In the genomic region with DNA sequence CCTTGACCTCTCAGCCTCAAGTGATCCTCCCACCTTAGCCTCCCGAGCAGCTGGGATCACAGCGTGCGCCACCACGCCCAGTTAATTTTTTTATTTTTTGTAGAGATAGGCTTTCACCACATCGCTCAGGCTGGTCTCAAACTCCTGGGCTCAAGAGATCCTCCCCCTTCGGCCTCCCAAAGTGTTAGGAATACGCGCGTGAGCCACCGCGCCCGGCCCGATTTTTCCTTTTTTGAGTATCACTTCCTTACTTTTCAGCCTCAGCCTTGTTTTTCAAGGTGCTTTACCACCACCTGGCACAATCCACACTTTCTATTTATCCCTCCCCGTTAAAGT, we compare ENCODE assay signal across 8 cellular contexts. TPM values are rescaled to one million over a fixed set of nuclear protein-coding genes. Genes with fewer than 3 reads are reported as not detected.
DNase-seq lines count a peak whose midpoint lies in the region; ATAC-seq and TF ChIP-seq lines count a peak whose summit lies in the region.

No MANE protein-coding gene starts in this region.

- H3K4me1 Mint-ChIP-seq in GM23338 = peaks cover 8% of the 10 kb centered on the region
- H3K4me1 Mint-ChIP-seq in T-cell = peaks cover 28 to 40% (median 29%) of the 10 kb centered on the region in 3 donors

- peak overlapping the region; percentile 80 for H3K4me2 ChIP-seq in GM23338

- H3K79me2 ChIP-seq in GM23338 (replicated peaks; ENCODE audit: insufficient read depth) = no peaks in the 10 kb centered on the region

- peak overlapping the region; percentile 82 for H3K4me3 Mint-ChIP-seq in GM23338
- peak overlapping the region; percentile 79 to 93 (median 85) for H3K4me3 Mint-ChIP-seq in T-cell

- H3K9me3 Mint-ChIP-seq in GM23338 (no peaks in the 10 kb centered on the region), T-cell (no peaks in the 10 kb centered on the region)

- no peak overlapping the region for H3K27ac Mint-ChIP-seq in GM23338
- H3K27ac Mint-ChIP-seq in T-cell = peak overlapping the region; percentile 68 to 69

- H3K4me3 ChIP-seq in GM23338 (peak overlapping the region; percentile 88), foreskin fibroblast (ENCODE audit: low read depth in 1 of 2, low read length in 2 of 2) (peak overlapping the region; percentile 59 to 66), skeletal muscle cell (ENCODE audit: low read depth, low read length) (peak overlapping the region; percentile 67)

- ATAC-seq in GM23338 = no peak
- ATAC-seq in T-cell (replicated peaks in 1 of 4) = no peak
- ATAC-seq in GM18909 (IDR thresholded peaks at IDR 0.05; ENCODE audit: poor library complexity, unreplicated experiment) = no peak

- H3K27me3 Mint-ChIP-seq in GM23338 (ENCODE audit: insufficient read depth, low read depth, poor library complexity) (peaks cover 30% of the 10 kb centered on the region), T-cell (no peaks in the 10 kb centered on the region)

- CTCF ChIA-PET in T-cell (lab: Charles Lee) = no interaction called here

- no peak for DNase-seq in GM23338 (ENCODE audit: low spot score)
- DNase-seq in T-cell = no peak
- DNase-seq in foreskin fibroblast = no peak
- DNase-seq in skeletal muscle cell (ENCODE audit: low read depth) = no peak
- no peak for DNase-seq in NCI-H524 (lab: John Stamatoyannopoulos, UW)
- no peak for DNase-seq in NCI-H524 treated with DMSO at 0.1 percent for 48 hours (lab: John Stamatoyannopoulos, UW)
- DNase-seq in DMS79 treated with DMSO at 0.1 percent for 48 hours (lab: John Stamatoyannopoulos, UW) = no peak

- no peaks in the 10 kb centered on the region for H3K36me3 Mint-ChIP-seq in GM23338 (ENCODE audit: low read depth)
- peaks cover 11% of the 10 kb centered on the region for H3K36me3 Mint-ChIP-seq in T-cell

- no peak overlapping the region for H3K27ac ChIP-seq in GM23338 (ENCODE audit: low read depth)

- no peaks in the 10 kb centered on the region for H4K20me1 ChIP-seq in GM23338 (replicated peaks; ENCODE audit: insufficient read depth)

- H3K27me3 ChIP-seq in GM23338 (ENCODE audit: insufficient read depth) = peaks cover 47% of the 10 kb centered on the region

- no peaks in the 10 kb centered on the region for H3K36me3 ChIP-seq in GM23338 (ENCODE audit: insufficient read depth)

- TF ChIP-seq CTCF in GM23338 (conservative IDR thresholded peaks at IDR 0.05; ENCODE audit: low read depth in 2 of 2) (no peak), foreskin fibroblast (IDR thresholded peaks at IDR 0.05; ENCODE audit: low read depth, low read length) (no peak)

- H3K4me1 ChIP-seq in GM23338 (ENCODE audit: insufficient read depth) = peaks cover 8% of the 10 kb centered on the region

- H3F3A ChIP-seq in GM23338 (replicated peaks; ENCODE audit: low read depth) = no peaks in the 10 kb centered on the region

- H3K9me2 ChIP-seq in GM23338 (ENCODE audit: insufficient read depth) = no peaks in the 10 kb centered on the region

- H2AFZ ChIP-seq in GM23338 = peak overlapping the region; percentile 99

- POLR2A ChIA-PET in T-cell (lab: Charles Lee) = no interaction called here

TF ChIP-seq in GM23338, 12 proteins besides CTCF, POLR2A, EP300 and RAD21:
- TF ChIP-seq EZH2 (IDR thresholded peaks at IDR 0.05; ENCODE audit: low read depth, unreplicated experiment) (peak; percentile 63), ZNF331 (CRISPR knock-in tag; IDR thresholded peaks at IDR 0.05; ENCODE audit: low read depth) (no peak), STAT1 (IDR thresholded peaks at IDR 0.05; ENCODE audit: unreplicated experiment) (no peak), CREB1 (CRISPR knock-in tag; IDR thresholded peaks at IDR 0.05; ENCODE audit: low read depth) (no peak), POLR2AphosphoS5 (IDR thresholded peaks at IDR 0.05; ENCODE audit: low read depth) (no peak)
- TF ChIP-seq, protein P1, sequence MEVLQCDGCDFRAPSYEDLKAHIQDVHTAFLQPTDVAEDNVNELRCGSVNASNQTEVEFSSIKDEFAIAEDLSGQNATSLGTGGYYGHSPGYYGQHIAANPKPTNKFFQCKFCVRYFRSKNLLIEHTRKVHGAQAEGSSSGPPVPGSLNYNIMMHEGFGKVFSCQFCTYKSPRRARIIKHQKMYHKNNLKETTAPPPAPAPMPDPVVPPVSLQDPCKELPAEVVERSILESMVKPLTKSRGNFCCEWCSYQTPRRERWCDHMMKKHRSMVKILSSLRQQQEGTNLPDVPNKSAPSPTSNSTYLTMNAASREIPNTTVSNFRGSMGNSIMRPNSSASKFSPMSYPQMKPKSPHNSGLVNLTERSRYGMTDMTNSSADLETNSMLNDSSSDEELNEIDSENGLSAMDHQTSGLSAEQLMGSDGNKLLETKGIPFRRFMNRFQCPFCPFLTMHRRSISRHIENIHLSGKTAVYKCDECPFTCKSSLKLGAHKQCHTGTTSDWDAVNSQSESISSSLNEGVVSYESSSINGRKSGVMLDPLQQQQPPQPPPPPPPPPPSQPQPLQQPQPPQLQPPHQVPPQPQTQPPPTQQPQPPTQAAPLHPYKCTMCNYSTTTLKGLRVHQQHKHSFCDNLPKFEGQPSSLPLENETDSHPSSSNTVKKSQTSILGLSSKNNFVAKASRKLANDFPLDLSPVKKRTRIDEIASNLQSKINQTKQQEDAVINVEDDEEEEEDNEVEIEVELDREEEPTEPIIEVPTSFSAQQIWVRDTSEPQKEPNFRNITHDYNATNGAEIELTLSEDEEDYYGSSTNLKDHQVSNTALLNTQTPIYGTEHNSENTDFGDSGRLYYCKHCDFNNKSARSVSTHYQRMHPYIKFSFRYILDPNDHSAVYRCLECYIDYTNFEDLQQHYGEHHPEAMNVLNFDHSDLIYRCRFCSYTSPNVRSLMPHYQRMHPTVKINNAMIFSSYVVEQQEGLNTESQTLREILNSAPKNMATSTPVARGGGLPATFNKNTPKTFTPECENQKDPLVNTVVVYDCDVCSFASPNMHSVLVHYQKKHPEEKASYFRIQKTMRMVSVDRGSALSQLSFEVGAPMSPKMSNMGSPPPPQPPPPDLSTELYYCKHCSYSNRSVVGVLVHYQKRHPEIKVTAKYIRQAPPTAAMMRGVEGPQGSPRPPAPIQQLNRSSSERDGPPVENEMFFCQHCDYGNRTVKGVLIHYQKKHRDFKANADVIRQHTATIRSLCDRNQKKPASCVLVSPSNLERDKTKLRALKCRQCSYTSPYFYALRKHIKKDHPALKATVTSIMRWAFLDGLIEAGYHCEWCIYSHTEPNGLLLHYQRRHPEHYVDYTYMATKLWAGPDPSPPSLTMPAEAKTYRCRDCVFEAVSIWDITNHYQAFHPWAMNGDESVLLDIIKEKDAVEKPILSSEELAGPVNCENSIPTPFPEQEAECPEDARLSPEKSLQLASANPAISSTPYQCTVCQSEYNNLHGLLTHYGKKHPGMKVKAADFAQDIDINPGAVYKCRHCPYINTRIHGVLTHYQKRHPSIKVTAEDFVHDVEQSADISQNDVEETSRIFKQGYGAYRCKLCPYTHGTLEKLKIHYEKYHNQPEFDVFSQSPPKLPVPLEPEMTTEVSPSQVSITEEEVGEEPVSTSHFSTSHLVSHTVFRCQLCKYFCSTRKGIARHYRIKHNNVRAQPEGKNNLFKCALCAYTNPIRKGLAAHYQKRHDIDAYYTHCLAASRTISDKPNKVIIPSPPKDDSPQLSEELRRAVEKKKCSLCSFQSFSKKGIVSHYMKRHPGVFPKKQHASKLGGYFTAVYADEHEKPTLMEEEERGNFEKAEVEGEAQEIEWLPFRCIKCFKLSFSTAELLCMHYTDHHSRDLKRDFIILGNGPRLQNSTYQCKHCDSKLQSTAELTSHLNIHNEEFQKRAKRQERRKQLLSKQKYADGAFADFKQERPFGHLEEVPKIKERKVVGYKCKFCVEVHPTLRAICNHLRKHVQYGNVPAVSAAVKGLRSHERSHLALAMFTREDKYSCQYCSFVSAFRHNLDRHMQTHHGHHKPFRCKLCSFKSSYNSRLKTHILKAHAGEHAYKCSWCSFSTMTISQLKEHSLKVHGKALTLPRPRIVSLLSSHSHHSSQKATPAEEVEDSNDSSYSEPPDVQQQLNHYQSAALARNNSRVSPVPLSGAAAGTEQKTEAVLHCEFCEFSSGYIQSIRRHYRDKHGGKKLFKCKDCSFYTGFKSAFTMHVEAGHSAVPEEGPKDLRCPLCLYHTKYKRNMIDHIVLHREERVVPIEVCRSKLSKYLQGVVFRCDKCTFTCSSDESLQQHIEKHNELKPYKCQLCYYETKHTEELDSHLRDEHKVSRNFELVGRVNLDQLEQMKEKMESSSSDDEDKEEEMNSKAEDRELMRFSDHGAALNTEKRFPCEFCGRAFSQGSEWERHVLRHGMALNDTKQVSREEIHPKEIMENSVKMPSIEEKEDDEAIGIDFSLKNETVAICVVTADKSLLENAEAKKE (CRISPR knock-in tag; IDR thresholded peaks at IDR 0.05) = no peak
- TF ChIP-seq, protein P2, sequence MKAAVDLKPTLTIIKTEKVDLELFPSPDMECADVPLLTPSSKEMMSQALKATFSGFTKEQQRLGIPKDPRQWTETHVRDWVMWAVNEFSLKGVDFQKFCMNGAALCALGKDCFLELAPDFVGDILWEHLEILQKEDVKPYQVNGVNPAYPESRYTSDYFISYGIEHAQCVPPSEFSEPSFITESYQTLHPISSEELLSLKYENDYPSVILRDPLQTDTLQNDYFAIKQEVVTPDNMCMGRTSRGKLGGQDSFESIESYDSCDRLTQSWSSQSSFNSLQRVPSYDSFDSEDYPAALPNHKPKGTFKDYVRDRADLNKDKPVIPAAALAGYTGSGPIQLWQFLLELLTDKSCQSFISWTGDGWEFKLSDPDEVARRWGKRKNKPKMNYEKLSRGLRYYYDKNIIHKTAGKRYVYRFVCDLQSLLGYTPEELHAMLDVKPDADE (IDR thresholded peaks at IDR 0.05) = no peak

RNA-seq across cellular contexts. Expression of gene STX11, which starts 0.8 kb away (rescaled TPM):
- total RNA-seq in GM23338 (2014; rRNA removed; shearing (Covaris generic)) = 0.08 and 0.35 TPM in 2 replicates
- polyA plus RNA-seq in GM23338 (2016; fragmentation: Nextera tagmentation; extraction: Ambion mirVana) = 0.37 and 0.52 TPM in 2 replicates
- total RNA-seq in T-cell = 10 to 100 TPM in 3 of 5 donors, 1 to 10 TPM in 2; 4.3 to 12.6 (median 10.7) TPM

RNA-seq across cellular contexts. Expression of gene SF3B5, which starts 54.2 kb away (rescaled TPM):
- 151 and 174 TPM in 2 replicates for total RNA-seq in GM23338 (2014; rRNA removed; shearing (Covaris generic))
- polyA plus RNA-seq in GM23338 (2016; fragmentation: Nextera tagmentation; extraction: Ambion mirVana) = 171 and 183 TPM in 2 replicates
- 100 to 1,000 TPM; 111 to 125 (median 115) TPM for total RNA-seq in T-cell
